ENCODE assay signal across 8 cellular contexts in genomic region chr13:43085545-43085944, GRCh38.
DNase-seq lines count a peak whose midpoint lies in the region; ATAC-seq and TF ChIP-seq lines count a peak whose summit lies in the region.

No MANE protein-coding gene starts in this region.

- no peaks in the 10 kb centered on the region for H3K9me3 ChIP-seq in CD4-positive, alpha-beta memory T cell (ENCODE audit: control insufficient read depth in 1 of 2, low read length in 2 of 2)
- H3K9me3 ChIP-seq in MG63: no peaks in the 10 kb centered on the region; the same call in 1 of the 2 replicates

- no peaks in the 10 kb centered on the region for H3K27me3 Mint-ChIP-seq in CD4-positive, alpha-beta memory T cell
- no peaks in the 10 kb centered on the region for H3K27me3 Mint-ChIP-seq in activated B cell treated with CpG ODN at 0.5 μM for 24 hours

- POLR2A ChIA-PET in CD4-positive, alpha-beta memory T cell (lab: Charles Lee; ENCODE audit: partially characterized antibody): interaction anchor here (1.2 to 2.2 kb wide), 2 partner anchors 94 to 95 kb away, joined by 5 to 12 read pairs; partner anchors contain the start of gene EPSTI1
- POLR2A ChIA-PET in activated B cell treated with CpG ODN at 0.5 μM for 24 hours (lab: Charles Lee): interaction anchor here (0.6 to 1.8 kb wide), 3 partner anchors 10 to 114 kb away, joined by 3 to 6 read pairs (median 3); partner anchors contain the start of gene DNAJC15

- H3K4me3 ChIP-seq in CD4-positive, alpha-beta memory T cell (ENCODE audit: low read length in 2 of 2): no peak overlapping the region
- H3K4me3 ChIP-seq in Jurkat, Clone E6-1 (ENCODE audit: low read length): no peak overlapping the region
- H3K4me3 ChIP-seq in MG63: no peak overlapping the region

- no peaks in the 10 kb centered on the region for H3K4me1 ChIP-seq in CD4-positive, alpha-beta memory T cell (ENCODE audit: insufficient read depth, low read length)

- DNase-seq in CD4-positive, alpha-beta memory T cell: peak in 3 of 5 donors; percentile 6 to 23 (median 22)
- peak; percentile 12 for DNase-seq in Jurkat, Clone E6-1 (ENCODE audit: low read depth, low spot score)
- DNase-seq in activated B cell treated with CpG ODN at 0.5 μM for 24 hours (no peak), left kidney (ENCODE audit: low read depth, low spot score) (peak; percentile 54), MG63 (no peak)
- DNase-seq in stimulated activated CD4-positive, alpha-beta T cell treated with anti-CD3 and anti-CD28 coated beads, Interleukin-2, amount 100 ng/mL, for 48 hours: no peak

- peaks cover 0 to 18% (median 7%) of the 10 kb centered on the region in 4 donors for H3K4me1 Mint-ChIP-seq in CD4-positive, alpha-beta memory T cell
- peaks cover 23% of the 10 kb centered on the region for H3K4me1 Mint-ChIP-seq in activated B cell treated with CpG ODN at 0.5 μM for 24 hours

- no peak overlapping the region for H3K27ac Mint-ChIP-seq in CD4-positive, alpha-beta memory T cell
- no peak overlapping the region for H3K27ac Mint-ChIP-seq in activated B cell treated with CpG ODN at 0.5 μM for 24 hours

- H3K36me3 ChIP-seq in CD4-positive, alpha-beta memory T cell (ENCODE audit: insufficient read depth, low read length): no peaks in the 10 kb centered on the region
- peaks cover 5% of the 10 kb centered on the region for H3K36me3 ChIP-seq in MG63

- peaks cover 0 to 7% (median 0%) of the 10 kb centered on the region in 8 donors for H3K9me3 Mint-ChIP-seq in CD4-positive, alpha-beta memory T cell
- peaks cover 4% of the 10 kb centered on the region for H3K9me3 Mint-ChIP-seq in activated B cell treated with CpG ODN at 0.5 μM for 24 hours

- intact Hi-C loops in CD4-positive, alpha-beta memory T cell (cut with micrococcal nuclease): loop anchor here (1.0 to 5.0 kb wide), 3 partner anchors 93 to 789 kb away; partner anchors contain the start of gene EPSTI1
- intact Hi-C loops in activated B cell treated with CpG ODN at 0.5 μM for 24 hours (cut with micrococcal nuclease): loop anchor here (1.0 to 5.0 kb wide), 7 partner anchors 17 to 789 kb away; partner anchors contain the start of genes DNAJC15 and ENOX1

- CTCF ChIA-PET in CD4-positive, alpha-beta memory T cell (lab: Charles Lee; ENCODE audit: partially characterized antibody): interaction anchor here (0.8 to 5.6 kb wide), 11 partner anchors 10 to 719 kb away, joined by 4 to 32 read pairs (median 12); partner anchors contain the start of gene EPSTI1
- CTCF ChIA-PET in activated B cell treated with CpG ODN at 0.5 μM for 24 hours (lab: Charles Lee): interaction anchor here (1.0 to 3.5 kb wide), 9 partner anchors 23 to 698 kb away, joined by 3 to 14 read pairs (median 4); partner anchors contain the start of gene DNAJC15

- peaks cover 27 to 39% of the 10 kb centered on the region in 2 donors for H3K36me3 Mint-ChIP-seq in CD4-positive, alpha-beta memory T cell
- peaks cover 51% of the 10 kb centered on the region for H3K36me3 Mint-ChIP-seq in activated B cell treated with CpG ODN at 0.5 μM for 24 hours (ENCODE audit: low read depth)

- no peak overlapping the region for H3K27ac ChIP-seq in CD4-positive, alpha-beta memory T cell (ENCODE audit: low read depth, low read length)

- ATAC-seq in activated B cell treated with CpG ODN at 0.5 μM for 24 hours (ENCODE audit: low read depth) (peak; percentile 28), GM21717 (IDR thresholded peaks at IDR 0.05; ENCODE audit: unreplicated experiment) (no peak), HG02588 (IDR thresholded peaks at IDR 0.05; ENCODE audit: unreplicated experiment) (no peak)

- no peaks in the 10 kb centered on the region for H3K27me3 ChIP-seq in CD4-positive, alpha-beta memory T cell (ENCODE audit: insufficient read depth, low read length)
- no peaks in the 10 kb centered on the region for H3K27me3 ChIP-seq in MG63

- H3K4me3 Mint-ChIP-seq in CD4-positive, alpha-beta memory T cell: no peak overlapping the region
- H3K4me3 Mint-ChIP-seq in activated B cell treated with CpG ODN at 0.5 μM for 24 hours: no peak overlapping the region

- TF ChIP-seq CTCF in activated B cell treated with CpG ODN at 0.5 μM for 24 hours (IDR thresholded peaks at IDR 0.05): no peak

Comparison
In these comparisons a context has a peak if more than half of its experiments do, and no peak if none do; other contexts are left out.
1. DNase-seq: peak in CD4-positive, alpha-beta memory T cell (3 of 5), Jurkat, Clone E6-1 (single experiment) and left kidney (single experiment); none in activated B cell treated with CpG ODN at 0.5 μM for 24 hours (single experiment), stimulated activated CD4-positive, alpha-beta T cell treated with anti-CD3 and anti-CD28 coated beads, Interleukin-2, amount 100 ng/mL, for 48 hours (0 of 2) and MG63 (single experiment).